ENCODE assay signal across 8 cellular contexts in the genomic region with DNA sequence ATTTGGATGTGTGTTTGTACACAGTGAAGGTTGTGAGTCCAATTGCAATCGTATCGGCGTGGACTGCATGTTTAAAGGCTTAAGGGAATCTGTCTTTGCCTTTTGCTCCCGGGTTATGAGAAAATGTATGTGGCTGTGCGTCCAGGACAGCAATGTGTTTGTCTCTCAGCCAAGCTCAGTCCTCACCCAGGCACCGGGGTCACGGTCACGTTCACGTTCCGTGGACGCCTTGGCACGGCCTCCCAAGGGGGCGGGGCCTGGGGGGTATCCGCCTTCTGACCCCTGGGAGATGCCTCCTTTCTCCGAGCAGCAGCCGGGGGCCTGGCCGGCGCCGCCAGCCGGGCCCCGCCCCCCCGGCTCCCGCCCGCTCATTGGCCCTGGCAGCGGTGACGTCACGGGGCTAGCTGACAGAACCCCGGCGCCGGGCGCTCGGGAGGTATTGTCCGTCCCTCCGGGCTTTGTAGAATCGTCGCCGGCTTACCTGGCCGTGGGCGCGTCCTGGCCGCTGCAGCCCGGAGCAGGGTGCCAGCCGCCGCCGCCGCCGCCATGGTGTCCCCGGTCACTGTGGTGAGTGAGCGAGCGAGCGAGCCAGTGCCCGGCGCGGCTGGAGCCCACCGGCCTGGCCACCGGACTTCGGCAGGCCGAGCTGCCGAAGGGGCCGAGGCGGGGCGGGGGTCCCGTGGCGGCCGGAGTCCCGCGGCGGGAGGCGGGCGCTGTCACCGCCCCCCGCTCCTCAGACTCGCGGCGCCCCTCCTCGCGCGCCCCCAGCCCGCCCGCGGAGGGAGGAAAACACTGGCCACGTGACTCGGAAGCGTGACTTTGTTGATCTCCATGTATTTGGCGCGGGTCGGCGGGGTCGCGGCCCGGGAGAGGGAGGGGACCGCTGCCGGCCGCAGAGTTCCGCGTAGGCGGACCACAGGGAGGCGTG. TPM values are rescaled to one million over a fixed set of nuclear protein-coding genes. Genes with fewer than 3 reads are reported as not detected.
DNase-seq lines count a peak whose midpoint lies in the region; ATAC-seq and TF ChIP-seq lines count a peak whose summit lies in the region.

A gene with protein sequence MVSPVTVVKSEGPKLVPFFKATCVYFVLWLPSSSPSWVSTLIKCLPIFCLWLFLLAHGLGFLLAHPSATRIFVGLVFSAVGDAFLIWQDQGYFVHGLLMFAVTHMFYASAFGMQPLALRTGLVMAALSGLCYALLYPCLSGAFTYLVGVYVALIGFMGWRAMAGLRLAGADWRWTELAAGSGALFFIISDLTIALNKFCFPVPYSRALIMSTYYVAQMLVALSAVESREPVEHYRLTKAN (plus strand): TSS at position 439 of the 928 bp plus-strand sequence. CDS start 108 bp downstream, at position 547.

- peaks cover 27% of the 10 kb centered on the region; the same call in 1 of the 2 replicates for H3K27me3 ChIP-seq in H7 (ENCODE audit: control insufficient read depth, insufficient read depth, low read length)
- H3K27me3 ChIP-seq in foreskin keratinocyte = peaks cover 4% of the 10 kb centered on the region
- peaks cover 64% of the 10 kb centered on the region for H3K27me3 ChIP-seq in neural progenitor cell
- H3K27me3 ChIP-seq in stomach = no peaks in the 10 kb centered on the region

- no peak for TF ChIP-seq EP300 in stomach (IDR thresholded peaks at IDR 0.05)

- peak within 1 kb of the TSS; percentile 81 for H2AFZ ChIP-seq in neural progenitor cell (replicated peaks)

- peak; percentile 82 for ATAC-seq in foreskin keratinocyte

- no peaks in the 10 kb centered on the region for H3K36me3 Mint-ChIP-seq in neural progenitor cell

- H3F3A ChIP-seq in neural progenitor cell (ENCODE audit: low read depth) = no peaks in the 10 kb centered on the region

- peaks cover 8% of the 10 kb centered on the region for H4K20me1 ChIP-seq in neural progenitor cell (ENCODE audit: low read depth)

- TF ChIP-seq CTCF in foreskin keratinocyte (conservative IDR thresholded peaks at IDR 0.05) (no peak), neural progenitor cell (IDR thresholded peaks at IDR 0.05) (no peak), stomach (IDR thresholded peaks at IDR 0.05) (no peak)

- peaks cover 15% of the 10 kb centered on the region for H3K4me1 Mint-ChIP-seq in neural progenitor cell

- DNase-seq in EH (ENCODE audit: low read depth) (peak; percentile 84), H7 (peak; percentile 99), M059J (ENCODE audit: low read depth) (peak; percentile 81), SK-MEL-5 (ENCODE audit: low read depth, low spot score) (peak; percentile 91), foreskin keratinocyte (peak; percentile 20 to 61), neural progenitor cell (ENCODE audit: low spot score) (peak; percentile 97), stomach (peak; percentile 97)
- DNase-seq in activated naive CD4-positive, alpha-beta T cell treated with Interleukin-2 at 50 U/mL for 16 hours = peak; percentile 91

- no peaks in the 10 kb centered on the region for H3K36me3 ChIP-seq in H7 (replicated peaks; ENCODE audit: control insufficient read depth, insufficient read depth, low read length)
- no peaks in the 10 kb centered on the region for H3K36me3 ChIP-seq in neural progenitor cell
- H3K36me3 ChIP-seq in stomach = peaks cover 0 to 19% (median 16%) of the 10 kb centered on the region in 4 donors

- H3K27ac Mint-ChIP-seq in neural progenitor cell = no peak within 1 kb of the TSS

- no peaks in the 10 kb centered on the region for H3K9me3 ChIP-seq in neural progenitor cell (ENCODE audit: low read depth)
- no peaks in the 10 kb centered on the region for H3K9me3 ChIP-seq in stomach

- H3K4me1 ChIP-seq in foreskin keratinocyte (peaks cover 8% of the 10 kb centered on the region), neural progenitor cell (peaks cover 4% of the 10 kb centered on the region), stomach (peaks cover 0 to 23% (median 19%) of the 10 kb centered on the region in 4 donors)

- H3K9me3 Mint-ChIP-seq in neural progenitor cell = no peaks in the 10 kb centered on the region

- H3K79me2 ChIP-seq in neural progenitor cell (ENCODE audit: low read depth) = no peaks in the 10 kb centered on the region

- H3K4me2 ChIP-seq in neural progenitor cell = peak within 1 kb of the TSS; percentile 81

- no peak within 1 kb of the TSS for H3K9ac ChIP-seq in neural progenitor cell

- H3K4me3 ChIP-seq in H7 (ENCODE audit: insufficient read depth, low read depth, low read length) = peak within 1 kb of the TSS; percentile 52
- H3K4me3 ChIP-seq in neural progenitor cell = peak within 1 kb of the TSS; percentile 80
- peak within 1 kb of the TSS; percentile 76 to 88 (median 84) for H3K4me3 ChIP-seq in stomach

- peak within 1 kb of the TSS; percentile 86 for H3K4me3 Mint-ChIP-seq in neural progenitor cell

- 0 to 1% (median 1%) methylated on average over 14 to 97 of the region's 98 CpGs for WGBS in stomach, 5 donors

- peaks cover 25% of the 10 kb centered on the region for H3K27me3 Mint-ChIP-seq in neural progenitor cell (ENCODE audit: insufficient read depth, low read depth)

- TF ChIP-seq POLR2A in stomach (IDR thresholded peaks at IDR 0.05) = no peak

- intact Hi-C loops in stomach (cut with DNase I; ENCODE audit: low total_unique reads) = no loop called here

- H3K27ac ChIP-seq in foreskin keratinocyte = peak within 1 kb of the TSS; percentile 4
- no peak within 1 kb of the TSS for H3K27ac ChIP-seq in neural progenitor cell
- peak within 1 kb of the TSS; percentile 71 to 93 (median 83) for H3K27ac ChIP-seq in stomach

- in situ Hi-C loops in SK-MEL-5 (cut with HindIII; ENCODE audit: low pct_unique_long_range_greater_than_20kb, low sequenced_read_pairs) = no loop called here

RNA-seq across cellular contexts. Expression of the gene that starts here (rescaled TPM):
- total RNA-seq in H7 (2014; rRNA removed; shearing (Covaris generic)) = 0.70 and 1.5 TPM in 2 replicates
- 0.94 and 1.1 TPM in 2 replicates for total RNA-seq in M059J (2014; rRNA removed; shearing (Covaris generic))
- total RNA-seq in SK-MEL-5 (2014; rRNA removed; shearing (Covaris generic)) = 5.0 and 5.3 TPM in 2 replicates
- 5.2 and 5.3 TPM in 2 replicates for polyA plus RNA-seq in SK-MEL-5 (2015; cell fraction: cytosol; rRNA removed)
- 2.2 and 2.3 TPM in 2 replicates for polyA plus RNA-seq in SK-MEL-5 (2015; cell fraction: nucleus; rRNA removed)
- total RNA-seq in foreskin keratinocyte (0.71 and 1.3 TPM in 2 replicates), neural progenitor cell (ENCODE audit: low replicate concordance) (0.87 TPM in 1 of 2 replicates, not detected in the other), stomach (1 to 10 TPM in 4 of 5 donors, not detected in 1; 2.2 to 7.5 (median 3.3) TPM)
- polyA plus RNA-seq in foreskin keratinocyte (0.71 and 1.7 TPM in 2 replicates), stomach (1 to 10 TPM in 1 of 3 donors, under 1 TPM in 2; 0.76 to 1.2 (median 0.88) TPM)

Comparison
In these comparisons a context has a peak if more than half of its experiments do, and no peak if none do; other contexts are left out.
1. Peak in DNase-seq, H3K4me3 ChIP-seq and H3K4me2 ChIP-seq in neural progenitor cell; RNA of the gene not detected or under 1 TPM.
2. DNase-seq: peak in every context shown above with its lines; median percentile 99 in H7; 97 in neural progenitor cell; 97 in stomach; 91 in SK-MEL-5; 91 in activated naive CD4-positive, alpha-beta T cell treated with Interleukin-2 at 50 U/mL for 16 hours; 84 in EH; 81 in M059J; 40 in foreskin keratinocyte.